Comparison of ENCODE assay signal across 13 cellular contexts in genomic region chr2:168649562-168649961, GRCh38.
"Had no signal": no experiment of that assay in that cellular context is flagged by ENCODE, and none has a peak within 500 bp of the region (broad histone marks: within the 10 kb centered on the region; RNA-seq: fewer than 3 reads in every experiment).

No MANE protein-coding gene starts in this region.

- H3K4me3 ChIP-seq: ovary, stomach, vagina had no signal

- H3K27me3 ChIP-seq: ovary, stomach, vagina had no signal

- H3K4me3 Mint-ChIP-seq: activated CD4-positive, alpha-beta T cell treated with anti-CD3 and anti-CD28 coated beads, Interleukin-2, amount 10 ng/mL, durations not matched to agents 24 days and 14 days; activated T-helper 1 cell treated with anti-CD3 and anti-CD28 coated beads, Interleukin-12 subunit alpha, Interleukin-12 subunit beta, Interleukin-2, Interleukin-4 antibody, amounts not matched to agents 30 ng/mL and 10 ng/mL and 1 ng/mL, durations not matched to agents 14 hours and 24 hours and 36 hours; natural killer cell; T-cell had no signal

- H3K36me3 ChIP-seq: ovary, stomach, vagina had no signal

- ATAC-seq: natural killer cell, T-cell had no signal

- H3K27ac ChIP-seq: ovary, vagina had no signal

- H3K9me3 ChIP-seq: ovary, stomach, vagina had no signal

- H3K36me3 Mint-ChIP-seq: natural killer cell had no signal

- H3K9me3 Mint-ChIP-seq: activated T-helper 1 cell treated with anti-CD3 and anti-CD28 coated beads, Interleukin-12 subunit alpha, Interleukin-12 subunit beta, Interleukin-2, Interleukin-4 antibody, amounts not matched to agents 30 ng/mL and 10 ng/mL and 1 ng/mL, durations not matched to agents 14 hours and 24 hours and 36 hours; natural killer cell had no signal

- DNase-seq: activated CD4-positive, alpha-beta T cell treated with anti-CD3 and anti-CD28 coated beads, Interleukin-2, amount 10 ng/mL, durations not matched to agents 24 days and 14 days; activated naive CD4-positive, alpha-beta T cell; aorta; effector CD4-positive, alpha-beta T cell; hippocampal formation; natural killer cell; ovary; stimulated activated CD4-positive, alpha-beta T cell treated with anti-CD3 and anti-CD28 coated beads, Interleukin-4, amount 100 ng/mL, for 4 hours; stomach; T-cell; T1000 had no signal

- H3K27ac Mint-ChIP-seq: activated CD4-positive, alpha-beta T cell treated with anti-CD3 and anti-CD28 coated beads, Interleukin-2, amount 10 ng/mL, durations not matched to agents 24 days and 14 days; activated T-helper 1 cell treated with anti-CD3 and anti-CD28 coated beads, Interleukin-12 subunit alpha, Interleukin-12 subunit beta, Interleukin-2, Interleukin-4 antibody, amounts not matched to agents 30 ng/mL and 10 ng/mL and 1 ng/mL, durations not matched to agents 14 hours and 24 hours and 36 hours; natural killer cell had no signal

- H3K27me3 Mint-ChIP-seq: activated CD4-positive, alpha-beta T cell treated with anti-CD3 and anti-CD28 coated beads, Interleukin-2, amount 10 ng/mL, durations not matched to agents 24 days and 14 days; T-cell had no signal
